8 cellular contexts compared by ENCODE assay signal in genomic region chr20:57748601-57749130, GRCh38. TPM values are rescaled to one million over a fixed set of nuclear protein-coding genes. Genes with fewer than 3 reads are reported as not detected.
DNase-seq lines count a peak whose midpoint lies in the region; ATAC-seq and TF ChIP-seq lines count a peak whose summit lies in the region.

No MANE protein-coding gene starts in this region.

- DNase-seq in ACHN (peak; percentile 90), NCI-H2171 (lab: John Stamatoyannopoulos, UW) (peak; percentile 99), choroid plexus epithelial cell (ENCODE audit: low read depth) (peak; percentile 34), lung microvascular endothelial cell (ENCODE audit: low read depth in 2 of 2) (peak; percentile 44 to 82)
- peak; percentile 56 for DNase-seq in activated CD4-positive, alpha-beta T cell treated with anti-CD3 and anti-CD28 coated beads, Interleukin-2, amount 50 U/mL, for 1 hour
- DNase-seq in stimulated activated CD4-positive, alpha-beta T cell treated with anti-CD3 and anti-CD28 coated beads, TNF-alpha, amount 100 ng/mL, for 24 hours (ENCODE audit: low read depth in 3 of 3) = peak; percentile 2 to 45 (median 16)

- H3K4me3 ChIP-seq in choroid plexus epithelial cell (ENCODE audit: low read depth, low read length) = peak overlapping the region; percentile 30

- ATAC-seq in GM21367 (IDR thresholded peaks at IDR 0.05; ENCODE audit: unreplicated experiment) (peak; percentile 70), HG03025 (IDR thresholded peaks at IDR 0.05; ENCODE audit: low FRiP score, unreplicated experiment) (no peak)

- TF ChIP-seq CTCF in choroid plexus epithelial cell (conservative IDR thresholded peaks at IDR 0.05; ENCODE audit: low read depth, low read length) = no peak

- in situ Hi-C loops in ACHN (cut with HindIII; ENCODE audit: low pct_ligation_motif_present, low pct_unique_long_range_greater_than_20kb, low sequenced_read_pairs) = no loop called here

RNA-seq across cellular contexts. Expression of gene PMEPA1, which starts 38.9 kb away (rescaled TPM):
- 0.40 and 1.3 TPM in 2 replicates for total RNA-seq in lung microvascular endothelial cell

Comparison
In these comparisons a context has a peak if more than half of its experiments do, and no peak if none do; other contexts are left out.
1. DNase-seq: peak in every context shown above with its lines; median percentile 99 in NCI-H2171; 90 in ACHN; 63 in lung microvascular endothelial cell; 56 in activated CD4-positive, alpha-beta T cell treated with anti-CD3 and anti-CD28 coated beads, Interleukin-2, amount 50 U/mL, for 1 hour; 34 in choroid plexus epithelial cell; 16 in stimulated activated CD4-positive, alpha-beta T cell treated with anti-CD3 and anti-CD28 coated beads, TNF-alpha, amount 100 ng/mL, for 24 hours.